1 cellular context compared by ENCODE assay signal in the genomic region with DNA sequence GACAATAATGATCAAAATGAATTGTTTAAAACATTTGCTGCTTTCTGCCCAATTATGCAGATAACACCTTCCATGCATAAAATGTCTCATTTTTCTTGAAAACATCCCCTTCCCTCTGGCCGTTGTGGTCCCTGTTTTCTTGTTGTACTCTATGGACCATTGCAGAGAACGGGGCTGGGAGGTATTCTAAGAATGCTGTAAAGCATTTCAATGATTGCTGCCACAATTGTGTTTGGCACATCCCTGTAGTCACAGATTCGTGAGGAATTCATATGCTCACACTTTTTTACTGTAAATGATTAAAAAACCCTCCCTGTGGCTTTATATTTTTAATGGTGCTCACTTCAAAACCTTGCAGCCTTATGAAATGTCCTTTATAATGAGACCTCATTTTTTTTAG.
TF ChIP-seq lines count a peak whose summit lies in the region.

No MANE protein-coding gene starts in this region.

TF ChIP-seq in SK-N-SH, 30 proteins besides CTCF, POLR2A, EP300 and RAD21 (continued from another document):
- TF ChIP-seq TEAD4 (IDR thresholded peaks at IDR 0.05; ENCODE audit: borderline replicate concordance, insufficient read depth) = no peak
- TF ChIP-seq, protein P1, sequence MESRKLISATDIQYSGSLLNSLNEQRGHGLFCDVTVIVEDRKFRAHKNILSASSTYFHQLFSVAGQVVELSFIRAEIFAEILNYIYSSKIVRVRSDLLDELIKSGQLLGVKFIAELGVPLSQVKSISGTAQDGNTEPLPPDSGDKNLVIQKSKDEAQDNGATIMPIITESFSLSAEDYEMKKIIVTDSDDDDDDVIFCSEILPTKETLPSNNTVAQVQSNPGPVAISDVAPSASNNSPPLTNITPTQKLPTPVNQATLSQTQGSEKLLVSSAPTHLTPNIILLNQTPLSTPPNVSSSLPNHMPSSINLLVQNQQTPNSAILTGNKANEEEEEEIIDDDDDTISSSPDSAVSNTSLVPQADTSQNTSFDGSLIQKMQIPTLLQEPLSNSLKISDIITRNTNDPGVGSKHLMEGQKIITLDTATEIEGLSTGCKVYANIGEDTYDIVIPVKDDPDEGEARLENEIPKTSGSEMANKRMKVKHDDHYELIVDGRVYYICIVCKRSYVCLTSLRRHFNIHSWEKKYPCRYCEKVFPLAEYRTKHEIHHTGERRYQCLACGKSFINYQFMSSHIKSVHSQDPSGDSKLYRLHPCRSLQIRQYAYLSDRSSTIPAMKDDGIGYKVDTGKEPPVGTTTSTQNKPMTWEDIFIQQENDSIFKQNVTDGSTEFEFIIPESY (IDR thresholded peaks at IDR 0.05; ENCODE audit: borderline replicate concordance, low read depth) = no peak
